10 cellular contexts compared by ENCODE assay signal in the genomic region with DNA sequence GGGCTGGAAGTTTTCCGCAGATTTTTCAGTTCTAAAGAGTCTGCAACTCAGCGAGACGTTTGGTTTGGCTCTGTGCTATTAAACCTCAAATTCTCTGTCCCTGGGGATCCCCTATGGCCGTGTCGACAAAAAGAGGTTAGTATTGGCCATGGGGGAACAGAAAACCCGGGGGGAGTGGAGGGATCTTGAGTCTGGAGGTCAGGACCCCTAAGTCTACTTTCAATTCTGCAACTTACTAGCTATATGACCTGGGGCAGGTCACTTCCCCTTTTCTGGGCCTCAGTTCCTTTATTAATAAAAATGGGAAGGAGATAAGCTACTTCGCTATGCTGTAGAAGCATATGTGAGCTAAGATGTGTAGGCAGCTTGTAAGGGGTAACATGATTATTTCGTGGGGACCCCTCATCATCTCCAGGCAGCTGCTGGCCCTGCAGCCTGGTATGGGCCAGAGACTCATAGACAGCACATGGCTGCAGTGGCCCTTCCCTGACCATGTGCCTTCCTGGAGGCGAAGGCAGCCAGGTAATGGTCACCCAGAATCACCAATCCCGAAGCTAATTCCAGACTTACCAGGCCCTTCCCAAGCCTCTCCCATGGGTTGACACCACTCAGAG. TPM values are rescaled to one million over a fixed set of nuclear protein-coding genes. Genes with fewer than 3 reads are reported as not detected.
DNase-seq lines count a peak whose midpoint lies in the region; ATAC-seq and TF ChIP-seq lines count a peak whose summit lies in the region.
"Had no signal": no experiment of that assay in that cellular context is flagged by ENCODE, and none has a peak within 500 bp of the region (broad histone marks: within the 10 kb centered on the region; RNA-seq: fewer than 3 reads in every experiment).

No MANE protein-coding gene starts in this region.

- no peaks in the 10 kb centered on the region for H3K9me3 ChIP-seq in CD8-positive, alpha-beta memory T cell (ENCODE audit: low read length)
- H3K9me3 ChIP-seq in suprapubic skin: no peaks in the 10 kb centered on the region

- H3K4me1 Mint-ChIP-seq in CD8-positive, alpha-beta memory T cell: peaks cover 59 to 94% (median 71%) of the 10 kb centered on the region in 3 donors

- no peak for TF ChIP-seq POLR2A in suprapubic skin (IDR thresholded peaks at IDR 0.05)

- CTCF ChIA-PET in GM10248 (lab: Yijun Ruan, JAX): interaction anchor here (0.7 to 17.2 kb wide), 10 partner anchors 8 to 169 kb away, joined by 3 to 212 read pairs (median 5); no protein-coding TSS in a partner anchor
- CTCF ChIA-PET in CD8-positive, alpha-beta memory T cell (lab: Charles Lee): interaction anchor here (0.8 to 33.9 kb wide), 7 partner anchors 8 to 169 kb away, joined by 3 to 945 read pairs (median 4); a partner anchor contains a TSS

- no peak overlapping the region for H3K4me3 Mint-ChIP-seq in CD8-positive, alpha-beta memory T cell

- peaks cover 0 to 3% (median 0%) of the 10 kb centered on the region in 3 donors for H3K36me3 Mint-ChIP-seq in CD8-positive, alpha-beta memory T cell

- peak overlapping the region; percentile 85 to 92 for H3K27ac ChIP-seq in coronary artery
- no peak overlapping the region for H3K27ac ChIP-seq in CD8-positive, alpha-beta memory T cell (ENCODE audit: low read depth, low read length)
- no peak overlapping the region for H3K27ac ChIP-seq in suprapubic skin
- no peak overlapping the region for H3K27ac ChIP-seq in foreskin keratinocyte

- no peak for TF ChIP-seq EP300 in suprapubic skin (IDR thresholded peaks at IDR 0.05)

- peak; percentile 81 for DNase-seq in GM10248 (ENCODE audit: extremely low spot score)
- no peak for DNase-seq in coronary artery (ENCODE audit: low spot score)
- no peak for DNase-seq in CD8-positive, alpha-beta memory T cell
- no peak for DNase-seq in suprapubic skin (ENCODE audit: low spot score in 2 of 2)
- DNase-seq in foreskin keratinocyte: no peak
- DNase-seq in activated CD4-positive, alpha-beta T cell treated with anti-CD3 and anti-CD28 coated beads for 48 hours: no peak
- DNase-seq: stimulated activated CD4-positive, alpha-beta T cell treated with anti-CD3 and anti-CD28 coated beads, Interleukin-1b, Interleukin-23, amount 100 ng/mL, for 48 hours; T-helper 1 cell had no signal

- H3K4me1 ChIP-seq in CD8-positive, alpha-beta memory T cell (ENCODE audit: insufficient read depth, low read length): peaks cover 39% of the 10 kb centered on the region
- H3K4me1 ChIP-seq in suprapubic skin (peaks cover 11% of the 10 kb centered on the region), foreskin keratinocyte (peaks cover 5% of the 10 kb centered on the region)

- TF ChIP-seq CTCF in GM10248 (IDR thresholded peaks at IDR 0.05; ENCODE audit: control extremely low read depth, extremely low read depth, low read depth, missing control alignments): no peak
- TF ChIP-seq CTCF in coronary artery (IDR thresholded peaks at IDR 0.05): no peak
- TF ChIP-seq CTCF in suprapubic skin (IDR thresholded peaks at IDR 0.05): no peak
- no peak for TF ChIP-seq CTCF in foreskin keratinocyte (conservative IDR thresholded peaks at IDR 0.05)

- H3K9me3 Mint-ChIP-seq in CD8-positive, alpha-beta memory T cell: no peaks in the 10 kb centered on the region

- H3K27ac Mint-ChIP-seq in CD8-positive, alpha-beta memory T cell: peak overlapping the region in 1 of 8 donors; percentile 29

- peak; percentile 43 for ATAC-seq in GM21367 (IDR thresholded peaks at IDR 0.05; ENCODE audit: unreplicated experiment)
- peak; percentile 42 for ATAC-seq in HG03354 (IDR thresholded peaks at IDR 0.05; ENCODE audit: poor library complexity, severe bottlenecking, unreplicated experiment)
- ATAC-seq in foreskin keratinocyte: no peak

- peaks cover 0 to 2% of the 10 kb centered on the region in 2 donors for H3K27me3 Mint-ChIP-seq in CD8-positive, alpha-beta memory T cell

- POLR2A ChIA-PET in GM10248 (lab: Yijun Ruan, JAX): interaction anchor here (0.8 to 1.5 kb wide), 5 partner anchors 8 to 23 kb away, joined by 3 to 12 read pairs (median 3); a partner anchor contains a TSS
- POLR2A ChIA-PET in CD8-positive, alpha-beta memory T cell (lab: Charles Lee): interaction anchor here (1.0 kb wide), 1 partner anchor 13 kb away, joined by 3 read pairs; no protein-coding TSS in a partner anchor

- WGBS in suprapubic skin: 77% methylated on average over 6 of the region's 10 CpGs

- no peaks in the 10 kb centered on the region for H3K27me3 ChIP-seq in CD8-positive, alpha-beta memory T cell (ENCODE audit: insufficient read depth, low read length, poor library complexity, severe bottlenecking)
- H3K27me3 ChIP-seq in suprapubic skin (no peaks in the 10 kb centered on the region), foreskin keratinocyte (peaks cover 15% of the 10 kb centered on the region)

- H3K4me3 ChIP-seq in coronary artery (no peak overlapping the region), suprapubic skin (no peak overlapping the region)
- no peak overlapping the region for H3K4me3 ChIP-seq in CD8-positive, alpha-beta memory T cell (ENCODE audit: low read length)

- H3K36me3 ChIP-seq in CD8-positive, alpha-beta memory T cell (ENCODE audit: insufficient read depth, low read length): no peaks in the 10 kb centered on the region
- H3K36me3 ChIP-seq in suprapubic skin: no peaks in the 10 kb centered on the region

RNA-seq across cellular contexts. Expression of a gene that starts 8.6 kb away (rescaled TPM):
- 10 to 100 TPM; 93.5 to 98.0 TPM for total RNA-seq in CD8-positive, alpha-beta memory T cell
- polyA plus RNA-seq in CD8-positive, alpha-beta memory T cell: 4.8 TPM
- total RNA-seq in suprapubic skin (1 to 10 TPM in 2 of 4 donors, under 1 TPM in 2; 0.79 to 2.5 (median 0.95) TPM), foreskin keratinocyte (not detected in 2 replicates)
- 0.03 TPM in 1 of 2 replicates, not detected in the other for polyA plus RNA-seq in foreskin keratinocyte

RNA-seq across cellular contexts. Expression of a gene that starts 29.4 kb away (rescaled TPM):
- total RNA-seq in CD8-positive, alpha-beta memory T cell: not detected
- not detected for polyA plus RNA-seq in CD8-positive, alpha-beta memory T cell
- total RNA-seq in suprapubic skin (not detected), foreskin keratinocyte (not detected in 2 replicates)
- not detected in 2 replicates for polyA plus RNA-seq in foreskin keratinocyte

RNA-seq across cellular contexts. Expression of a gene that starts 40.6 kb away (rescaled TPM):
- not detected for total RNA-seq in CD8-positive, alpha-beta memory T cell
- not detected for polyA plus RNA-seq in CD8-positive, alpha-beta memory T cell
- total RNA-seq in suprapubic skin (not detected), foreskin keratinocyte (not detected in 2 replicates)
- polyA plus RNA-seq in foreskin keratinocyte: not detected in 2 replicates

RNA-seq across cellular contexts. Expression of a gene that starts 58.4 kb away (rescaled TPM):
- 1 to 10 TPM; 1.1 to 1.8 TPM for total RNA-seq in CD8-positive, alpha-beta memory T cell
- polyA plus RNA-seq in CD8-positive, alpha-beta memory T cell: 0.12 TPM
- total RNA-seq in suprapubic skin (10 to 100 TPM in 3 of 4 donors, 1 to 10 TPM in 1; 7.2 to 35.5 (median 14.3) TPM), foreskin keratinocyte (3.0 and 3.6 TPM in 2 replicates)
- polyA plus RNA-seq in foreskin keratinocyte: 1.8 and 1.9 TPM in 2 replicates

Comparison
In these comparisons a context has a peak if more than half of its experiments do, and no peak if none do; other contexts are left out.
1. H3K27ac ChIP-seq: peak in coronary artery (2 of 2); none in CD8-positive, alpha-beta memory T cell (single experiment), suprapubic skin (single experiment) and foreskin keratinocyte (single experiment).
2. RNA of a gene that starts 8.6 kb away (total RNA-seq): 93.5 to 98.0 TPM in CD8-positive, alpha-beta memory T cell; 0.79 to 2.5 TPM in suprapubic skin and not detected in foreskin keratinocyte; every median in the first group is over 10 times any median in the second.